8 cellular contexts compared by ENCODE assay signal in the genomic region with DNA sequence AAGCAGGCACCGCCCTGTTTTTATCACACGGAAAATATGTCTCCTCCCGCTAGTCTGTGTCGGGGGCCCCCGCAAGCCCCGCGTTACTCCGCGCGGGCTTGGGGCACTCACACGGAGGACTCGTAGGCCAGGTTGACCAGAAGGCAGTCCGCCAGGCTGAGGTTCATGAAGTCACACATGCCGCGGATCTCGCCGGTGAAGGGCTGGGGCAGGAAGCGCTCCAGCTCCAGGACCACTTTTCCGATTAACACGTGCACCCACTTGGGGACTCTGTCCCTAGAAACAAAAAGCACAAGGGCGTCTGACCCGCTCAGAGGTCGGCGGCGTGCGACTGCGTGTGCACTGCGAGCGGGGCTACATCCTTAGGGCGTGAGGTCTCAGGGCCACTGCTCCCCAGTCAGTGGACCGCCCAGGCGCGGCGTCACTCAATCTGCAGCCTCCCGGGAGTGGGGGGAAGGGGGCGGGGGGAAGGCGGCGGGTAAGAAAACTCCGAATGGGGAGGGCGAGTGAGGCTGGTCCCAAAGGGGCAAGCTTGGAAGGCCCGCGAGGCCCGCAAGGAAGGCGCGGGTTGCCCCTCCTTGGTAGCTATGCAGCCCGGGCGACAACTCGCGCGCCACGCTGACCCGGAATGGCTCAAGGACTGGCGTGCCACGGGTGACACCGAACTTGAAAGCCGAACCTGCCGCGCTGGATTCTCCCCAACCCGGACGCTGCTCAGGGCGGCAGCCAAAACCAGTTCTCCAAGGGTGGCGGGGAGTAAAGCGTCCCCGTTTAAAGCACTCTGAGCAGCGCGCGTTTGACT. TPM values are rescaled to one million over a fixed set of nuclear protein-coding genes. Genes with fewer than 3 reads are reported as not detected.
DNase-seq lines count a peak whose midpoint lies in the region; ATAC-seq and TF ChIP-seq lines count a peak whose summit lies in the region.

No MANE protein-coding gene starts in this region.

- peak overlapping the region; percentile 17 for H3K4me3 ChIP-seq in endocrine pancreas (ENCODE audit: control insufficient read depth, insufficient read depth, low read length)

- ATAC-seq in HG02852 (IDR thresholded peaks at IDR 0.05; ENCODE audit: unreplicated experiment) = peak; percentile 58
- ATAC-seq in activated CD8-positive, alpha-beta memory T cell treated with anti-CD3 and anti-CD28 coated beads, Interleukin-2, amount 10 ng/mL, durations not matched to agents 7 days and 5 days = peak; percentile 72

- no peaks in the 10 kb centered on the region for H3K4me1 ChIP-seq in endocrine pancreas (ENCODE audit: control insufficient read depth, insufficient read depth, low read length)

- H3K9me3 ChIP-seq in endocrine pancreas (ENCODE audit: control insufficient read depth, low read length) = no peaks in the 10 kb centered on the region

- peaks cover 21% of the 10 kb centered on the region for H3K4me1 Mint-ChIP-seq in activated CD8-positive, alpha-beta memory T cell treated with anti-CD3 and anti-CD28 coated beads, Interleukin-2, amount 10 ng/mL, durations not matched to agents 7 days and 5 days
- H3K4me1 Mint-ChIP-seq in mesothelial cell of epicardium = peaks cover 5% of the 10 kb centered on the region

- TF ChIP-seq CTCF in mesothelial cell of epicardium (IDR thresholded peaks at IDR 0.05; ENCODE audit: unreplicated experiment) = no peak

- peak overlapping the region; percentile 94 for H3K4me3 Mint-ChIP-seq in activated CD8-positive, alpha-beta memory T cell treated with anti-CD3 and anti-CD28 coated beads, Interleukin-2, amount 10 ng/mL, durations not matched to agents 7 days and 5 days
- H3K4me3 Mint-ChIP-seq in mesothelial cell of epicardium = peak overlapping the region; percentile 91

- H3K27me3 Mint-ChIP-seq in activated CD8-positive, alpha-beta memory T cell treated with anti-CD3 and anti-CD28 coated beads, Interleukin-2, amount 10 ng/mL, durations not matched to agents 7 days and 5 days = no peaks in the 10 kb centered on the region
- no peaks in the 10 kb centered on the region for H3K27me3 Mint-ChIP-seq in mesothelial cell of epicardium (ENCODE audit: low read depth)

- H3K36me3 Mint-ChIP-seq in activated CD8-positive, alpha-beta memory T cell treated with anti-CD3 and anti-CD28 coated beads, Interleukin-2, amount 10 ng/mL, durations not matched to agents 7 days and 5 days = peaks cover 16% of the 10 kb centered on the region
- H3K36me3 Mint-ChIP-seq in mesothelial cell of epicardium = peaks cover 1% of the 10 kb centered on the region

- peak overlapping the region; percentile 82 for H3K9ac ChIP-seq in endocrine pancreas (ENCODE audit: control insufficient read depth, insufficient read depth, low read length)

- no peaks in the 10 kb centered on the region for H3K36me3 ChIP-seq in endocrine pancreas (ENCODE audit: control insufficient read depth, insufficient read depth, low read length)

- DNase-seq in SKM-1 treated with dmso at 0.1 percent for 144 hours (lab: John Stamatoyannopoulos, UW; ENCODE audit: unreplicated experiment) = peak; percentile 35
- no peak for DNase-seq in SKM-1 (lab: John Stamatoyannopoulos, UW; ENCODE audit: unreplicated experiment)
- DNase-seq in NCI-H460 (ENCODE audit: extremely low read depth, low read depth) = peak; percentile 19
- DNase-seq in activated CD8-positive, alpha-beta memory T cell treated with anti-CD3 and anti-CD28 coated beads, Interleukin-2, amount 10 ng/mL, durations not matched to agents 7 days and 5 days = peak; percentile 89
- peak in 1 of 2 experiments; percentile 51 for DNase-seq in mesothelial cell of epicardium (ENCODE audit: low spot score in 2 of 2, unreplicated experiment in 2 of 2)
- peak; percentile 62 to 65 for DNase-seq in stimulated activated CD8-positive, alpha-beta memory T cell treated with anti-CD3 and anti-CD28 coated beads, Interleukin-15, amount 100 ng/mL, for 48 hours (ENCODE audit: low read depth in 2 of 2)

- CTCF ChIA-PET in activated CD8-positive, alpha-beta memory T cell treated with anti-CD3 and anti-CD28 coated beads, Interleukin-2, amount 10 ng/mL, durations not matched to agents 7 days and 5 days (lab: Charles Lee) = interaction anchor here (1.1 to 4.3 kb wide), 5 partner anchors 10 to 126 kb away, joined by 3 to 26 read pairs (median 6); no protein-coding TSS in a partner anchor

- H3K27me3 ChIP-seq in endocrine pancreas (ENCODE audit: control insufficient read depth, insufficient read depth, low read length) = no peaks in the 10 kb centered on the region

- H3K27ac Mint-ChIP-seq in activated CD8-positive, alpha-beta memory T cell treated with anti-CD3 and anti-CD28 coated beads, Interleukin-2, amount 10 ng/mL, durations not matched to agents 7 days and 5 days = peak overlapping the region; percentile 98
- peak overlapping the region; percentile 62 for H3K27ac Mint-ChIP-seq in mesothelial cell of epicardium

- no peaks in the 10 kb centered on the region for H3K9me3 Mint-ChIP-seq in activated CD8-positive, alpha-beta memory T cell treated with anti-CD3 and anti-CD28 coated beads, Interleukin-2, amount 10 ng/mL, durations not matched to agents 7 days and 5 days (ENCODE audit: low read depth)
- H3K9me3 Mint-ChIP-seq in mesothelial cell of epicardium = no peaks in the 10 kb centered on the region

RNA-seq across cellular contexts. Expression of gene NAAA, which starts 0.7 kb away (rescaled TPM):
- 14.2 and 17.6 TPM in 2 replicates for total RNA-seq in NCI-H460 (2014; rRNA removed; shearing (Covaris generic))
- polyA plus RNA-seq in NCI-H460 (2014; cell fraction: nucleus; rRNA removed) = 58.9 and 88.6 TPM in 2 replicates
- 10 to 100 TPM; 29.3 to 40.6 TPM for total RNA-seq in activated CD8-positive, alpha-beta memory T cell treated with anti-CD3 and anti-CD28 coated beads, Interleukin-2, amount 10 ng/mL, durations not matched to agents 7 days and 5 days
- 3.0 to 6.0 TPM (median 4.1 TPM) in 3 replicates for total RNA-seq in mesothelial cell of epicardium

RNA-seq across cellular contexts. Expression of gene PPEF2, which starts 37.8 kb away (rescaled TPM):
- not detected in 2 replicates for total RNA-seq in NCI-H460 (2014; rRNA removed; shearing (Covaris generic))
- not detected in 2 replicates for polyA plus RNA-seq in NCI-H460 (2014; cell fraction: nucleus; rRNA removed)
- total RNA-seq in activated CD8-positive, alpha-beta memory T cell treated with anti-CD3 and anti-CD28 coated beads, Interleukin-2, amount 10 ng/mL, durations not matched to agents 7 days and 5 days = under 1 TPM in 1 of 2 experiments, not detected in 1; 0.29 TPM
- 0.07 TPM in 1 of 3 replicates, not detected in the others for total RNA-seq in mesothelial cell of epicardium

RNA-seq across cellular contexts. Expression of gene SDAD1, which starts 50.7 kb away (rescaled TPM):
- 41.3 and 45.7 TPM in 2 replicates for total RNA-seq in NCI-H460 (2014; rRNA removed; shearing (Covaris generic))
- polyA plus RNA-seq in NCI-H460 (2014; cell fraction: nucleus; rRNA removed) = 13.3 and 17.1 TPM in 2 replicates
- total RNA-seq in activated CD8-positive, alpha-beta memory T cell treated with anti-CD3 and anti-CD28 coated beads, Interleukin-2, amount 10 ng/mL, durations not matched to agents 7 days and 5 days = 10 to 100 TPM; 45.6 to 48.0 TPM
- 39.3 to 42.8 TPM (median 41.1 TPM) in 3 replicates for total RNA-seq in mesothelial cell of epicardium
